ENCODE assay signal across 8 cellular contexts in the genomic region with DNA sequence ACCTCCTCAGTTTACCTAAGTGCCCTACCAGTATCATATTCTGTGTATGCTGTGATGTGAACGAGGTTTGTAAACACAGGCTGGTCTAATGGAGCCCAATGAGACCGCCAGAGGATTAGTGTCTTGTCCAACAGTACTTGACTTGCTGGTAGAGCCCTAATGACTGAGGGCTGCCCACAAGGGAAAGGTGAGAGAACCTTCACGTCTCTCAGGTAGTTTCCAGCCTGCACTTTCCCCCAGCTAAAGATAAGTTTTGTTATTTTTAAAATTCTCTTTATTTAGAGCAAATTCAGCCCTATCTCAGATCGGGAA. TPM values are rescaled to one million over a fixed set of nuclear protein-coding genes. Genes with fewer than 3 reads are reported as not detected.
DNase-seq lines count a peak whose midpoint lies in the region; ATAC-seq and TF ChIP-seq lines count a peak whose summit lies in the region.

No MANE protein-coding gene starts in this region.

- H3K4me1 Mint-ChIP-seq in activated CD4-positive, alpha-beta memory T cell treated with anti-CD3 and anti-CD28 coated beads for 36 hours (ENCODE audit: low read depth), result peaks cover 33% of the 10 kb centered on the region

- H3K79me2 ChIP-seq in hepatocyte, result peaks cover 54% of the 10 kb centered on the region

- peak; percentile 14 for ATAC-seq in HG03039 (IDR thresholded peaks at IDR 0.05; ENCODE audit: unreplicated experiment)

- POLR2A ChIA-PET in activated CD4-positive, alpha-beta memory T cell treated with anti-CD3 and anti-CD28 coated beads for 36 hours (lab: Charles Lee), result interaction anchor here (0.7 to 3.0 kb wide), 10 partner anchors 12 to 94 kb away, joined by 3 to 53 read pairs (median 5); partner anchors contain the start of gene NDFIP2

- intact Hi-C loops in activated CD4-positive, alpha-beta memory T cell treated with anti-CD3 and anti-CD28 coated beads for 36 hours (cut with micrococcal nuclease), result loop anchor here (1.0 to 5.0 kb wide), 4 partner anchors 13 to 116 kb away; partner anchors contain the start of gene NDFIP2
- intact Hi-C loops in spleen (cut with DNase I; ENCODE audit: low total_unique reads), result no loop called here

- H3K4me2 ChIP-seq in hepatocyte, result peak overlapping the region; percentile 80

- WGBS in hepatocyte (ENCODE audit: low lambda C conversion rate, missing lambda C conversion rate), result 11% methylated on average over 4 of the region's 4 CpGs
- 4 to 8% (median 7%) methylated on average over 4 of the region's 4 CpGs for WGBS in spleen, 5 donors

- peak overlapping the region; percentile 89 for H3K4me3 ChIP-seq in hepatocyte
- peak overlapping the region; percentile 48 to 98 (median 94) for H3K4me3 ChIP-seq in spleen

- TF ChIP-seq CTCF in hepatocyte (IDR thresholded peaks at IDR 0.05; ENCODE audit: poor library complexity) (no peak), spleen (IDR thresholded peaks at IDR 0.05 in 8 of 11, conservative IDR thresholded peaks at IDR 0.05 in 3 of 11) (no peak)

- peak overlapping the region; percentile 79 for H2AFZ ChIP-seq in hepatocyte

- H3K27ac ChIP-seq in hepatocyte (peak overlapping the region; percentile 100), spleen (peak overlapping the region; percentile 93 to 98 (median 97))

- no peaks in the 10 kb centered on the region for H3K36me3 Mint-ChIP-seq in activated CD4-positive, alpha-beta memory T cell treated with anti-CD3 and anti-CD28 coated beads for 36 hours

- no peaks in the 10 kb centered on the region for H3K27me3 Mint-ChIP-seq in activated CD4-positive, alpha-beta memory T cell treated with anti-CD3 and anti-CD28 coated beads for 36 hours

- no peaks in the 10 kb centered on the region for H3K9me3 ChIP-seq in hepatocyte (ENCODE audit: low read depth)
- H3K9me3 ChIP-seq in spleen, result no peaks in the 10 kb centered on the region

- no peak overlapping the region for H3K27ac Mint-ChIP-seq in activated CD4-positive, alpha-beta memory T cell treated with anti-CD3 and anti-CD28 coated beads for 36 hours

- H3K9me3 Mint-ChIP-seq in activated CD4-positive, alpha-beta memory T cell treated with anti-CD3 and anti-CD28 coated beads for 36 hours, result no peaks in the 10 kb centered on the region

- H3K4me1 ChIP-seq in hepatocyte (ENCODE audit: insufficient read depth) (peaks cover 39% of the 10 kb centered on the region), spleen (peaks cover 27 to 53% (median 51%) of the 10 kb centered on the region in 6 donors)

- H4K20me1 ChIP-seq in hepatocyte (ENCODE audit: insufficient read depth, poor library complexity, severe bottlenecking), result peaks cover 33% of the 10 kb centered on the region

- H3K9me2 ChIP-seq in hepatocyte (replicated peaks; ENCODE audit: insufficient read depth), result no peaks in the 10 kb centered on the region

- DNase-seq in NCI-H345 treated with DMSO at 0.1 percent for 48 hours (lab: John Stamatoyannopoulos, UW; ENCODE audit: unreplicated experiment), result peak; percentile 77
- DNase-seq in NCI-H345 (lab: John Stamatoyannopoulos, UW), result no peak
- DNase-seq in activated CD4-positive, alpha-beta memory T cell treated with anti-CD3 and anti-CD28 coated beads for 36 hours, result no peak
- DNase-seq in hepatocyte (ENCODE audit: low spot score), result no peak
- DNase-seq in spleen, result no peak
- DNase-seq in mucosa of gallbladder (ENCODE audit: low spot score), result no peak
- DNase-seq in NCI-H2171 treated with DMSO at 0.1 percent for 48 hours (lab: John Stamatoyannopoulos, UW), result no peak

- no peaks in the 10 kb centered on the region for H3K36me3 ChIP-seq in hepatocyte (replicated peaks; ENCODE audit: insufficient read depth, low read depth)
- H3K36me3 ChIP-seq in spleen, result no peaks in the 10 kb centered on the region

- CTCF ChIA-PET in activated CD4-positive, alpha-beta memory T cell treated with anti-CD3 and anti-CD28 coated beads for 36 hours (lab: Charles Lee), result interaction anchor here (0.6 to 3.0 kb wide), 7 partner anchors 15 to 96 kb away, joined by 3 to 18 read pairs (median 4); no protein-coding TSS in a partner anchor

- peak overlapping the region; percentile 88 for H3K4me3 Mint-ChIP-seq in activated CD4-positive, alpha-beta memory T cell treated with anti-CD3 and anti-CD28 coated beads for 36 hours

- H3K27me3 ChIP-seq in hepatocyte, result no peaks in the 10 kb centered on the region
- no peaks in the 10 kb centered on the region for H3K27me3 ChIP-seq in spleen (replicated peaks in 1 of 7)

- no peak for TF ChIP-seq POLR2A in spleen (IDR thresholded peaks at IDR 0.05)

RNA-seq across cellular contexts. Expression of gene RBM26, which starts 0.5 kb away (rescaled TPM):
- 10 to 100 TPM; 54.8 to 57.7 TPM for total RNA-seq in activated CD4-positive, alpha-beta memory T cell treated with anti-CD3 and anti-CD28 coated beads for 36 hours
- 38.8 and 45.9 TPM in 2 replicates for total RNA-seq in hepatocyte
- polyA plus RNA-seq in hepatocyte, result 17.5 and 19.3 TPM in 2 replicates
- 10 to 100 TPM; 56.3 to 87.6 (median 65.0) TPM for total RNA-seq in spleen
- polyA plus RNA-seq in spleen, result 10 to 100 TPM; 25.6 to 38.4 (median 30.7) TPM
- 29.7 TPM for total RNA-seq in mucosa of gallbladder
